Comparison of ENCODE assay signal across 6 cellular contexts in genomic region chr7:76487969-76488368, GRCh38. TPM values are rescaled to one million over a fixed set of nuclear protein-coding genes. Genes with fewer than 3 reads are reported as not detected.
"Had no signal": no experiment of that assay in that cellular context is flagged by ENCODE, and none has a peak within 500 bp of the region (broad histone marks: within the 10 kb centered on the region; RNA-seq: fewer than 3 reads in every experiment).

No MANE protein-coding gene starts in this region.

RNA-seq across cellular contexts. Expression of gene UPK3B, which starts 22.4 kb away (rescaled TPM):
- total RNA-seq: H4, HepG2, HT1080 had no signal
- polyA plus RNA-seq: GM23248, HepG2, IgD-negative memory B cell had no signal

RNA-seq across cellular contexts. Expression of gene SPDYE16, which starts 55.1 kb away (rescaled TPM):
- total RNA-seq: GM23248, H4, H7, HT1080 had no signal
- polyA plus RNA-seq: HepG2 had no signal
